ENCODE assay signal across 16 cellular contexts in genomic region chr18:49786019-49786720, GRCh38. TPM values are rescaled to one million over a fixed set of nuclear protein-coding genes. Genes with fewer than 3 reads are reported as not detected.
DNase-seq lines count a peak whose midpoint lies in the region; ATAC-seq, FAIRE-seq and TF ChIP-seq lines count a peak whose summit lies in the region.
"Had no signal": no experiment of that assay in that cellular context is flagged by ENCODE, and none has a peak within 500 bp of the region (broad histone marks: within the 10 kb centered on the region; RNA-seq: fewer than 3 reads in every experiment).

No MANE protein-coding gene starts in this region.

- H3K9me3 Mint-ChIP-seq in activated naive CD4-positive, alpha-beta T cell treated with anti-CD3 and anti-CD28 coated beads, Interleukin-2, amount 10 ng/mL, durations not matched to agents 7 days and 5 days = no peaks in the 10 kb centered on the region
- H3K9me3 Mint-ChIP-seq in activated naive CD4-positive, alpha-beta T cell treated with anti-CD3 and anti-CD28 coated beads, Interleukin-2, amount 50 U/mL, for 72 hours = no peaks in the 10 kb centered on the region
- H3K9me3 Mint-ChIP-seq in T-helper 2 cell treated with Interferon-gamma antibody and Interleukin-4, amounts not matched to agents 5 μg/mL and 100 μg/mL, for 36 hours = no peaks in the 10 kb centered on the region
- H3K9me3 Mint-ChIP-seq in natural killer cell = no peaks in the 10 kb centered on the region

- H3K14ac ChIP-seq in trophoblast cell (ENCODE audit: low read length) = no peak overlapping the region

- H3K36me3 ChIP-seq in trophoblast cell (ENCODE audit: control insufficient read depth in 1 of 2, insufficient read depth in 2 of 2, low read length in 2 of 2) = peaks cover 5 to 12% of the 10 kb centered on the region in 2 experiments

- H3K9me3 ChIP-seq in trophoblast cell (ENCODE audit: insufficient read depth, low read depth, low read length) = no peaks in the 10 kb centered on the region

- H4K8ac ChIP-seq in trophoblast cell (ENCODE audit: low read depth, low read length) = no peak overlapping the region

- no peak overlapping the region for H3K4me3 Mint-ChIP-seq in activated naive CD4-positive, alpha-beta T cell treated with anti-CD3 and anti-CD28 coated beads, Interleukin-2, amount 10 ng/mL, durations not matched to agents 7 days and 5 days
- peak overlapping the region; percentile 21 for H3K4me3 Mint-ChIP-seq in T-helper 2 cell treated with Interferon-gamma antibody and Interleukin-4, amounts not matched to agents 5 μg/mL and 100 μg/mL, for 36 hours
- peak overlapping the region; percentile 86 for H3K4me3 Mint-ChIP-seq in natural killer cell

- H3K9ac ChIP-seq in trophoblast cell (ENCODE audit: low read length) = no peak overlapping the region

- H3K4me3 ChIP-seq in trophoblast cell (ENCODE audit: low read depth, low read length) = no peak overlapping the region

- no peaks in the 10 kb centered on the region for H3K79me2 ChIP-seq in trophoblast cell (ENCODE audit: control insufficient read depth, insufficient read depth, low read length, poor library complexity)

- no peaks in the 10 kb centered on the region for H3K4me1 ChIP-seq in trophoblast cell (ENCODE audit: control insufficient read depth in 1 of 2, insufficient read depth in 2 of 2, low read length in 2 of 2)

- H4K12ac ChIP-seq in trophoblast cell (ENCODE audit: low read depth, low read length) = no peak overlapping the region

- H3K18ac ChIP-seq in trophoblast cell (ENCODE audit: low read length) = no peak overlapping the region

- H3K4me1 Mint-ChIP-seq in activated naive CD4-positive, alpha-beta T cell treated with anti-CD3 and anti-CD28 coated beads, Interleukin-2, amount 10 ng/mL, durations not matched to agents 7 days and 5 days = peaks cover 51% of the 10 kb centered on the region
- peaks cover 41% of the 10 kb centered on the region for H3K4me1 Mint-ChIP-seq in T-helper 2 cell treated with Interferon-gamma antibody and Interleukin-4, amounts not matched to agents 5 μg/mL and 100 μg/mL, for 36 hours (ENCODE audit: low read depth)
- peaks cover 64 to 65% of the 10 kb centered on the region in 2 donors for H3K4me1 Mint-ChIP-seq in natural killer cell

- no peak overlapping the region for H3K27ac ChIP-seq in trophoblast cell (ENCODE audit: low read depth, low read length)

- H3K79me1 ChIP-seq in trophoblast cell (ENCODE audit: low read length) = no peaks in the 10 kb centered on the region

- H3K4me2 ChIP-seq in trophoblast cell (ENCODE audit: low read length) = no peak overlapping the region

- H4K91ac ChIP-seq in trophoblast cell (ENCODE audit: low read depth, low read length) = no peak overlapping the region

- peaks cover 71% of the 10 kb centered on the region for H3K36me3 Mint-ChIP-seq in activated naive CD4-positive, alpha-beta T cell treated with anti-CD3 and anti-CD28 coated beads, Interleukin-2, amount 10 ng/mL, durations not matched to agents 7 days and 5 days
- H3K36me3 Mint-ChIP-seq in activated naive CD4-positive, alpha-beta T cell treated with anti-CD3 and anti-CD28 coated beads, Interleukin-2, amount 50 U/mL, for 72 hours = peaks cover 11 to 40% of the 10 kb centered on the region in 2 donors
- H3K36me3 Mint-ChIP-seq in T-helper 2 cell treated with Interferon-gamma antibody and Interleukin-4, amounts not matched to agents 5 μg/mL and 100 μg/mL, for 36 hours (ENCODE audit: low read depth) = peaks cover 75% of the 10 kb centered on the region
- peaks cover 30% of the 10 kb centered on the region for H3K36me3 Mint-ChIP-seq in natural killer cell

- no peak overlapping the region for H2AFZ ChIP-seq in trophoblast cell (ENCODE audit: insufficient read depth, low read length, poor library complexity)

- DNase-seq in activated naive CD4-positive, alpha-beta T cell treated with anti-CD3 and anti-CD28 coated beads, Interleukin-2, amount 10 ng/mL, durations not matched to agents 7 days and 5 days = no peak
- DNase-seq in activated naive CD4-positive, alpha-beta T cell treated with anti-CD3 and anti-CD28 coated beads, Interleukin-2, amount 50 U/mL, for 72 hours (ENCODE audit: low spot score in 2 of 2) = no peak
- DNase-seq in GM12891 (ENCODE audit: insufficient read length, low spot score) = no peak
- DNase-seq in T-helper 2 cell treated with Interferon-gamma antibody and Interleukin-4, amounts not matched to agents 5 μg/mL and 100 μg/mL, for 36 hours (ENCODE audit: low spot score) = no peak
- no peak for DNase-seq in natural killer cell
- DNase-seq in H54 (ENCODE audit: insufficient read length, low spot score) = no peak
- no peak for DNase-seq in trophoblast cell
- DNase-seq: AML-193, DMS 273 treated with DMSO at 0.1 percent for 48 hours, MV-4-11, NCI-H1417 treated with DMSO at 0.1 percent for 48 hours, NCI-H2029, NCI-H2171 treated with DMSO at 0.1 percent for 48 hours, NCI-H82, SHP77 had no signal

- H3K27me3 ChIP-seq in trophoblast cell (ENCODE audit: insufficient read depth, low read length) = no peaks in the 10 kb centered on the region

- no peak overlapping the region for H3K23ac ChIP-seq in trophoblast cell (ENCODE audit: low read length)

- no peak overlapping the region for H2AK5ac ChIP-seq in trophoblast cell (ENCODE audit: low read length)

- H3K27ac Mint-ChIP-seq in activated naive CD4-positive, alpha-beta T cell treated with anti-CD3 and anti-CD28 coated beads, Interleukin-2, amount 10 ng/mL, durations not matched to agents 7 days and 5 days = peak overlapping the region; percentile 67
- no peak overlapping the region for H3K27ac Mint-ChIP-seq in activated naive CD4-positive, alpha-beta T cell treated with anti-CD3 and anti-CD28 coated beads, Interleukin-2, amount 50 U/mL, for 72 hours
- no peak overlapping the region for H3K27ac Mint-ChIP-seq in T-helper 2 cell treated with Interferon-gamma antibody and Interleukin-4, amounts not matched to agents 5 μg/mL and 100 μg/mL, for 36 hours
- H3K27ac Mint-ChIP-seq in natural killer cell = peak overlapping the region; percentile 61 to 85

- H2BK12ac ChIP-seq in trophoblast cell (ENCODE audit: low read length) = no peak overlapping the region

- H2BK120ac ChIP-seq in trophoblast cell (ENCODE audit: insufficient read depth, low read length, poor library complexity) = no peak overlapping the region

- no peak for ATAC-seq in activated naive CD4-positive, alpha-beta T cell treated with anti-CD3 and anti-CD28 coated beads, Interleukin-2, amount 50 U/mL, for 72 hours
- peak; percentile 58 to 78 (median 76) for ATAC-seq in natural killer cell

- TF ChIP-seq POLR2A in GM12891 (IDR thresholded peaks at IDR 0.05; ENCODE audit: low read depth, low read length) (no peak), H54 (IDR thresholded peaks at IDR 0.05; ENCODE audit: low read depth, low read length) (no peak)

- no peaks in the 10 kb centered on the region for H3K27me3 Mint-ChIP-seq in activated naive CD4-positive, alpha-beta T cell treated with anti-CD3 and anti-CD28 coated beads, Interleukin-2, amount 10 ng/mL, durations not matched to agents 7 days and 5 days
- H3K27me3 Mint-ChIP-seq in T-helper 2 cell treated with Interferon-gamma antibody and Interleukin-4, amounts not matched to agents 5 μg/mL and 100 μg/mL, for 36 hours (ENCODE audit: low read depth) = no peaks in the 10 kb centered on the region
- H3K27me3 Mint-ChIP-seq in natural killer cell (ENCODE audit: low read depth in 2 of 2) = no peaks in the 10 kb centered on the region

- TF ChIP-seq CTCF in natural killer cell (IDR thresholded peaks at IDR 0.05) = no peak

- WGBS in trophoblast cell (ENCODE audit: extremely low coverage, insufficient coverage, insufficient read length) = no CpG with 5 or more reads among the region's 1 CpG

- H3K4ac ChIP-seq in trophoblast cell (ENCODE audit: low read depth, low read length) = no peak overlapping the region

- peak; percentile 48 for FAIRE-seq in GM12891 (lab: Jason Lieb, UNC)
- FAIRE-seq in H54 (lab: Jason Lieb, UNC) = no peak
- FAIRE-seq: RCC 7860 had no signal

- intact Hi-C loops in natural killer cell (cut with micrococcal nuclease) = no loop called here

- CTCF ChIA-PET in activated naive CD4-positive, alpha-beta T cell treated with anti-CD3 and anti-CD28 coated beads, Interleukin-2, amount 10 ng/mL, durations not matched to agents 7 days and 5 days (lab: Charles Lee) = no interaction called here

- no peak overlapping the region for H2BK5ac ChIP-seq in trophoblast cell (ENCODE audit: low read depth, low read length, poor library complexity)

TF ChIP-seq in GM12891, 5 proteins besides CTCF, POLR2A, EP300 and RAD21:
- no peak for TF ChIP-seq TAF1 (IDR thresholded peaks at IDR 0.05; ENCODE audit: low read depth, low read length)
- no peak for TF ChIP-seq POLR2AphosphoS5 (IDR thresholded peaks at IDR 0.05; ENCODE audit: low read depth, low read length)
- TF ChIP-seq POU2F2 (IDR thresholded peaks at IDR 0.05; ENCODE audit: low read depth, low read length) = no peak
- no peak for TF ChIP-seq PAX5 (IDR thresholded peaks at IDR 0.05; ENCODE audit: insufficient read depth, low read length, severe bottlenecking)
- no peak for TF ChIP-seq SPI1 (IDR thresholded peaks at IDR 0.05; ENCODE audit: low read depth, low read length)
TF ChIP-seq in GM12891: peak in this region for 0.

RNA-seq across cellular contexts. Expression of gene ACAA2, which starts 27.2 kb away (rescaled TPM):
- 10 to 100 TPM; 47.0 to 86.9 TPM for total RNA-seq in activated naive CD4-positive, alpha-beta T cell treated with anti-CD3 and anti-CD28 coated beads, Interleukin-2, amount 50 U/mL, for 72 hours
- polyA plus RNA-seq in GM12891 (2012; ENCODE audit: low read depth, missing spikeins) = 44.3 TPM
- total RNA-seq in natural killer cell = 10 to 100 TPM; 47.0 to 71.7 (median 59.2) TPM
- polyA plus RNA-seq in trophoblast cell (2013) = 35.9 and 37.6 TPM in 2 replicates

Comparison
In these comparisons a context has a peak if more than half of its experiments do, and no peak if none do; other contexts are left out.
1. H3K27ac Mint-ChIP-seq: peak in activated naive CD4-positive, alpha-beta T cell treated with anti-CD3 and anti-CD28 coated beads, Interleukin-2, amount 10 ng/mL, durations not matched to agents 7 days and 5 days (single experiment) and natural killer cell (2 of 2); none in activated naive CD4-positive, alpha-beta T cell treated with anti-CD3 and anti-CD28 coated beads, Interleukin-2, amount 50 U/mL, for 72 hours (0 of 2) and T-helper 2 cell treated with Interferon-gamma antibody and Interleukin-4, amounts not matched to agents 5 μg/mL and 100 μg/mL, for 36 hours (single experiment).
2. ATAC-seq: peak in natural killer cell (3 of 3); none in activated naive CD4-positive, alpha-beta T cell treated with anti-CD3 and anti-CD28 coated beads, Interleukin-2, amount 50 U/mL, for 72 hours (0 of 2).